In the genomic region with DNA sequence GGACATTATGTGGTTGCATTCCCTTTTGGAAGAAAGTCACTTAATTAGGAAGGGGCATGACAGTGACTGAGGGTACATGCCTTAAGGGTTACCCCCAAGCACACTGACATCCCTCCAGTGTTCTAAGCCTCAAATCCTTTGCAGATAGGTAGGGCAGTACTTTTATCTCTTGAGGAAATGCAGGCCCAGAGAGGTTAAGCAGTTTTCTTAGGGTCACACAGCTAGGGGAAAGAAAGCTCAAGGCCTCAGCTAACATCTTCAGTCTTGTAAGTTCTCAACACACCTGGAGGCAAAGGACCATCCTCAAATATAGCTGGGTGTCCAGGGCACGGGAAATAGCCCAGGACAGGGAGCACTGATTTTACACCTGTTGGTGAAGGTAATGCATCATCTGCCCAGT, we compare ENCODE assay signal across 16 cellular contexts. TPM values are rescaled to one million over a fixed set of nuclear protein-coding genes. Genes with fewer than 3 reads are reported as not detected.
DNase-seq lines count a peak whose midpoint lies in the region; ATAC-seq and TF ChIP-seq lines count a peak whose summit lies in the region.
"Had no signal": no experiment of that assay in that cellular context is flagged by ENCODE, and none has a peak within 500 bp of the region (broad histone marks: within the 10 kb centered on the region; RNA-seq: fewer than 3 reads in every experiment).

No MANE protein-coding gene starts in this region.

- no peaks in the 10 kb centered on the region for H3K27me3 ChIP-seq in rectal smooth muscle tissue (ENCODE audit: control insufficient read depth, insufficient read depth, low read length)

- ATAC-seq in GM21576 (IDR thresholded peaks at IDR 0.05; ENCODE audit: unreplicated experiment) (no peak), T-helper 17 cell (no peak)
- ATAC-seq: HepG2 had no signal

- POLR2A ChIA-PET in HEK293 (lab: Yijun Ruan, JAX) = no interaction called here

- H3K9me3 ChIP-seq in HEK293 (ENCODE audit: control insufficient read depth, insufficient read depth, low read depth, low read length) = no peaks in the 10 kb centered on the region
- no peaks in the 10 kb centered on the region for H3K9me3 ChIP-seq in T-helper 17 cell (ENCODE audit: control insufficient read depth, low read length, poor library complexity, severe bottlenecking)

- no peak overlapping the region for H3K27ac ChIP-seq in HEK293 (ENCODE audit: extremely low read depth, low read depth, low read length)
- H3K27ac ChIP-seq in epithelial cell of prostate = peak overlapping the region; percentile 96
- no peak overlapping the region for H3K27ac ChIP-seq in rectal smooth muscle tissue (ENCODE audit: low read depth, low read length)
- H3K27ac ChIP-seq: KMS-11 had no signal

- H3K36me3 Mint-ChIP-seq in T-helper 17 cell (ENCODE audit: low read depth) = peaks cover under 1% of the 10 kb centered on the region

- H3K9ac ChIP-seq in rectal smooth muscle tissue (ENCODE audit: low read length) = peak overlapping the region; percentile 11
- H3K9ac ChIP-seq: KMS-11 had no signal

- H3K27me3 Mint-ChIP-seq in T-helper 17 cell = peaks cover 6% of the 10 kb centered on the region

- DNase-seq in D341Med (ENCODE audit: low spot score) = peak; percentile 5
- DNase-seq in epithelial cell of prostate (ENCODE audit: low read depth, low spot score) = no peak
- DNase-seq in activated CD8-positive, alpha-beta memory T cell treated with anti-CD3 and anti-CD28 coated beads, Interleukin-2, amount 50 U/mL, for 48 hours = no peak
- no peak for DNase-seq in T-helper 17 cell
- DNase-seq: COR-L47, DMS153, NCI-H1092, NCI-H2081 treated with DMSO at 0.1 percent for 48 hours, NCI-H524 treated with DMSO at 0.1 percent for 48 hours had no signal

- H3K4me3 Mint-ChIP-seq in T-helper 17 cell = no peak overlapping the region

- no peak for TF ChIP-seq CTCF in HEK293 (tag by site-specific recombination; IDR thresholded peaks at IDR 0.05)

- peaks cover 0 to 4% of the 10 kb centered on the region in 2 experiments; a peak in 1 of 3 replicates for H3K36me3 ChIP-seq in HEK293 (ENCODE audit: control insufficient read depth in 2 of 2, insufficient read depth in 1 of 2, low read length in 2 of 2)
- H3K36me3 ChIP-seq in rectal smooth muscle tissue (ENCODE audit: control insufficient read depth, insufficient read depth, low read length) = no peaks in the 10 kb centered on the region

- H3K4me3 ChIP-seq in HEK293 (ENCODE audit: low read depth, low read length) = no peak overlapping the region
- H3K4me3 ChIP-seq in rectal smooth muscle tissue (ENCODE audit: low read length) = no peak overlapping the region

- H3K27ac Mint-ChIP-seq in T-helper 17 cell = no peak overlapping the region

- H3K4me1 ChIP-seq in HEK293 (ENCODE audit: control insufficient read depth, insufficient read depth, low read length) = no peaks in the 10 kb centered on the region
- no peaks in the 10 kb centered on the region for H3K4me1 ChIP-seq in rectal smooth muscle tissue (ENCODE audit: control insufficient read depth, insufficient read depth, low read length)

- CTCF ChIA-PET in HEK293 (lab: Yijun Ruan, JAX) = interaction anchor here (1.7 kb wide), 1 partner anchor 44 kb away, joined by 4 read pairs; no protein-coding TSS in a partner anchor

- peaks cover 13% of the 10 kb centered on the region for H3K4me1 Mint-ChIP-seq in T-helper 17 cell

TF ChIP-seq in HEK293, 187 proteins besides CTCF, POLR2A, EP300 and RAD21:
- TF ChIP-seq ZNF768 (tag by site-specific recombination; IDR thresholded peaks at IDR 0.05) (0 out of 2 replicates have a peak, but pooled peaks have one; percentile 48), SCRT2 (tag by site-specific recombination; IDR thresholded peaks at IDR 0.05) (peak; percentile 39; the same call in 1 of the 2 replicates), ZNF266 (tag by site-specific recombination; IDR thresholded peaks at IDR 0.05; ENCODE audit: low read depth) (no peak)
- TF ChIP-seq, protein P1, sequence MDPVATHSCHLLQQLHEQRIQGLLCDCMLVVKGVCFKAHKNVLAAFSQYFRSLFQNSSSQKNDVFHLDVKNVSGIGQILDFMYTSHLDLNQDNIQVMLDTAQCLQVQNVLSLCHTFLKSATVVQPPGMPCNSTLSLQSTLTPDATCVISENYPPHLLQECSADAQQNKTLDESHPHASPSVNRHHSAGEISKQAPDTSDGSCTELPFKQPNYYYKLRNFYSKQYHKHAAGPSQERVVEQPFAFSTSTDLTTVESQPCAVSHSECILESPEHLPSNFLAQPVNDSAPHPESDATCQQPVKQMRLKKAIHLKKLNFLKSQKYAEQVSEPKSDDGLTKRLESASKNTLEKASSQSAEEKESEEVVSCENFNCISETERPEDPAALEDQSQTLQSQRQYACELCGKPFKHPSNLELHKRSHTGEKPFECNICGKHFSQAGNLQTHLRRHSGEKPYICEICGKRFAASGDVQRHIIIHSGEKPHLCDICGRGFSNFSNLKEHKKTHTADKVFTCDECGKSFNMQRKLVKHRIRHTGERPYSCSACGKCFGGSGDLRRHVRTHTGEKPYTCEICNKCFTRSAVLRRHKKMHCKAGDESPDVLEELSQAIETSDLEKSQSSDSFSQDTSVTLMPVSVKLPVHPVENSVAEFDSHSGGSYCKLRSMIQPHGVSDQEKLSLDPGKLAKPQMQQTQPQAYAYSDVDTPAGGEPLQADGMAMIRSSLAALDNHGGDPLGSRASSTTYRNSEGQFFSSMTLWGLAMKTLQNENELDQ (tag by site-specific recombination; IDR thresholded peaks at IDR 0.05; ENCODE audit: low read depth) = no peak

RNA-seq across cellular contexts. Expression of gene KIAA1671, which starts 31.6 kb away (rescaled TPM):
- total RNA-seq in T-helper 17 cell = 1 to 10 TPM; 1.4 to 3.2 TPM

RNA-seq across cellular contexts. Expression of gene LHFPL7, which starts 37.6 kb away (rescaled TPM):
- not detected for total RNA-seq in T-helper 17 cell
- total RNA-seq: H4, HepG2, M059J had no signal
